Comparison of ENCODE assay signal across 16 cellular contexts in the genomic region with DNA sequence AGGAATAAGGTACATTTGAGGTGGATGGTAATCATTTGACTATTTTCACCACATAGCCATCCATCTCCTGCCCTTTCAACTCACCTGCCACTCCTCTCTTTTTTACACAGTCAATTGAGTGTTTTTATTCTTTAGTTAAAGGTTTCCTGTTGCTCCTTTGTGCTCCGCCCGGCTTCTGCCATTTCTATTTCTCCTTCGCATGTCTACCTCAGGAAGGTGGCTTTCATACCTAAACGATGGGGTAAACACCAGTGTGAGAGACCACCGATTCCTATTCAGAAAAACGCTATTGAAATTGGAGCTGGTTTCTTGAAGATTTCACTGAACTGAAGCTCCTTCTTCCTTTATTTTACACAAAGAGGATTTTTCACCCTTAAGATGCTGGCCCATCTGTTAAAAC.
DNase-seq lines count a peak whose midpoint lies in the region; ATAC-seq, FAIRE-seq and TF ChIP-seq lines count a peak whose summit lies in the region.
"Had no signal": no experiment of that assay in that cellular context is flagged by ENCODE, and none has a peak within 500 bp of the region (broad histone marks: within the 10 kb centered on the region; RNA-seq: fewer than 3 reads in every experiment).

No MANE protein-coding gene starts in this region.

- no peak overlapping the region for H2BK15ac ChIP-seq in H9 (ENCODE audit: low read depth, low read length)
- H2BK15ac ChIP-seq in H1 (ENCODE audit: low read length) = no peak overlapping the region

- H3K79me2 ChIP-seq in H9 (ENCODE audit: insufficient read depth, low read length) = no peaks in the 10 kb centered on the region
- H3K79me2 ChIP-seq in H1 (ENCODE audit: control insufficient read depth in 1 of 2, insufficient read depth in 2 of 2, low read length in 2 of 2) = no peaks in the 10 kb centered on the region

- H3K4me1 ChIP-seq in H9 (ENCODE audit: insufficient read depth, low read length) (no peaks in the 10 kb centered on the region; the same call in 1 of the 2 replicates), H1 (replicated peaks in 1 of 4; ENCODE audit: control insufficient read depth in 3 of 4, insufficient read depth in 4 of 4, low read length in 3 of 4) (no peaks in the 10 kb centered on the region; a peak in 1 of 7 replicates)

- H3K18ac ChIP-seq in H9 (ENCODE audit: insufficient read length, low read depth, low read length) = no peak overlapping the region
- H3K18ac ChIP-seq in H1 (ENCODE audit: extremely low read depth, low read length) = no peak overlapping the region

- no CpG with 5 or more reads among the region's 6 CpGs for WGBS in H9 (ENCODE audit: extremely low coverage, insufficient read length, low lambda C conversion rate)
- 34% methylated on average over 6 of the region's 6 CpGs; no CpG with 5 or more reads in 1 of the 2 experiments for WGBS in H1 (ENCODE audit: extremely low coverage in 1 of 2, insufficient coverage in 1 of 2, insufficient read length in 1 of 2, insufficient replicate concordance in 2 of 2, low coverage in 1 of 2, low lambda C conversion rate in 2 of 2, missing lambda C conversion rate in 1 of 2), 2 experiments

- no peak for TF ChIP-seq EP300 in H1 (IDR thresholded peaks at IDR 0.05; ENCODE audit: borderline replicate concordance in 1 of 2, low read depth in 2 of 2, low read length in 2 of 2)

- TF ChIP-seq CTCF in H9 (conservative IDR thresholded peaks at IDR 0.05) (no peak), H1 (IDR thresholded peaks at IDR 0.05; ENCODE audit: control extremely low read depth in 1 of 3, insufficient read depth in 1 of 3, low read depth in 1 of 3, low read length in 3 of 3) (no peak)

- H3K4me2 ChIP-seq in H9 (ENCODE audit: insufficient read depth, insufficient read length, low read length) (no peak overlapping the region), H1 (ENCODE audit: insufficient read depth in 1 of 2, low read depth in 2 of 2, low read length in 2 of 2) (0 out of 4 replicates have a peak overlapping the region, but pooled peaks of 1 of the 2 experiments have one; percentile 25)

- no peak overlapping the region for H3T11ph ChIP-seq in H9 (ENCODE audit: low read length)

- no peak for ATAC-seq in GM19463 (IDR thresholded peaks at IDR 0.05; ENCODE audit: unreplicated experiment)
- no peak for ATAC-seq in GM21576 (IDR thresholded peaks at IDR 0.05; ENCODE audit: unreplicated experiment)
- ATAC-seq: GM12878 had no signal

- H3K9ac ChIP-seq in H9 (ENCODE audit: extremely low read depth, insufficient read length, low read length) = no peak overlapping the region
- H3K9ac ChIP-seq in H1 (replicated peaks in 1 of 4; ENCODE audit: extremely low read depth in 1 of 4, low read depth in 3 of 4, low read length in 3 of 4) = no peak overlapping the region

- H3K23ac ChIP-seq in H9 (ENCODE audit: insufficient read length, low read depth, low read length) (no peak overlapping the region), H1 (ENCODE audit: insufficient read length) (no peak overlapping the region)

- H3K4ac ChIP-seq in H9 (ENCODE audit: low read depth, low read length) (no peak overlapping the region), H1 (replicated peaks; ENCODE audit: insufficient read length, low read depth, low read length) (no peak overlapping the region)

- H3K36me3 Mint-ChIP-seq in H9 (ENCODE audit: insufficient read depth in 1 of 3, low read depth in 3 of 3) = peaks cover 3 to 8% (median 6%) of the 10 kb centered on the region in 3 experiments; a peak in 5 of 7 replicates
- H3K36me3 Mint-ChIP-seq: IgD-negative memory B cell had no signal

- no peak overlapping the region for H2AK5ac ChIP-seq in H9 (ENCODE audit: insufficient read length, low read length)
- no peak overlapping the region for H2AK5ac ChIP-seq in H1 (ENCODE audit: low read depth, low read length)

- H2BK5ac ChIP-seq in H9 (ENCODE audit: insufficient read length, low read length) (no peak overlapping the region), H1 (ENCODE audit: low read depth, low read length) (no peak overlapping the region)

- H3K36me3 ChIP-seq in H1 (ENCODE audit: control insufficient read depth in 2 of 4, insufficient read depth in 4 of 4, low read length in 3 of 4) = no peaks in the 10 kb centered on the region

- no peak overlapping the region for H3K14ac ChIP-seq in H9 (ENCODE audit: insufficient read depth, low read length)
- H3K14ac ChIP-seq in H1 (ENCODE audit: insufficient read length) = no peak overlapping the region

- H3K4me3 ChIP-seq in H1 (ENCODE audit: extremely low read depth in 1 of 4, insufficient read depth in 2 of 4, low read depth in 3 of 4, low read length in 4 of 4) = peak overlapping the region in 1 of 4 experiments; percentile 15; a peak in 1 of 8 replicates
- H3K4me3 ChIP-seq: GM12878 had no signal

- TF ChIP-seq RAD21 in H1 (IDR thresholded peaks at IDR 0.05 in 1 of 2, conservative IDR thresholded peaks at IDR 0.05 in 1 of 2; ENCODE audit: low read depth in 2 of 2, low read length in 2 of 2) = no peak

- no peak overlapping the region for H3K56ac ChIP-seq in H9 (ENCODE audit: insufficient read length, low read depth, low read length)
- H3K56ac ChIP-seq in H1 (replicated peaks; ENCODE audit: insufficient read length, low read depth, low read length) = no peak overlapping the region

- H4K5ac ChIP-seq in H9 (ENCODE audit: insufficient read length, low read depth, low read length) (no peak overlapping the region), H1 (ENCODE audit: insufficient read length, low read depth, low read length) (no peak overlapping the region)

- DNase-seq in H9 = no peak
- DNase-seq in NCI-H524 (lab: John Stamatoyannopoulos, UW) = peak; percentile 24 to 78
- DNase-seq in H1 (ENCODE audit: low read depth in 1 of 2, low spot score in 2 of 2) = peak in 1 of 2 experiments; percentile 9
- peak; percentile 10 for DNase-seq in iPS-NIHi7 (ENCODE audit: extremely low spot score)
- no peak for DNase-seq in H4 (ENCODE audit: low spot score)
- DNase-seq: C1 segment of cervical spinal cord; CD4-positive, alpha-beta T cell; DMS79 had no signal

- H2AFZ ChIP-seq in H9 (ENCODE audit: low read length) (peak overlapping the region; percentile 82), H1 (ENCODE audit: low read length) (peak overlapping the region; percentile 51; the same call in 1 of the 2 replicates)

- H4K91ac ChIP-seq in H9 (ENCODE audit: insufficient read length, low read depth, low read length) = no peak overlapping the region
- no peak overlapping the region for H4K91ac ChIP-seq in H1 (replicated peaks; ENCODE audit: insufficient read length, low read length)

- no peaks in the 10 kb centered on the region for H3K27me3 ChIP-seq in H9 (ENCODE audit: insufficient read depth, low read length)
- no peaks in the 10 kb centered on the region for H3K27me3 ChIP-seq in H1 (replicated peaks in 1 of 4; ENCODE audit: control insufficient read depth in 3 of 4, extremely low read depth in 1 of 4, insufficient read depth in 3 of 4, low read length in 3 of 4)

- peak overlapping the region; percentile 1 to 86 (median 68); a peak in 5 of 7 replicates for H3K27ac Mint-ChIP-seq in H9
- H3K27ac Mint-ChIP-seq: B cell; CD4-positive, alpha-beta T cell; IgD-negative memory B cell had no signal

- H4K8ac ChIP-seq in H9 (replicated peaks; ENCODE audit: insufficient read length, low read depth, low read length) = no peak overlapping the region
- H4K8ac ChIP-seq in H1 (ENCODE audit: extremely low read depth, insufficient read depth, low read length) = no peak overlapping the region

- H3K27me3 Mint-ChIP-seq in H9 (ENCODE audit: low read depth) = no peaks in the 10 kb centered on the region
- H3K27me3 Mint-ChIP-seq: B cell; CD4-positive, alpha-beta T cell; IgD-negative memory B cell had no signal

- POLR2A ChIA-PET in H1 (lab: Charles Lee; ENCODE audit: partially characterized antibody) = no interaction called here

- H2BK12ac ChIP-seq in H9 (ENCODE audit: insufficient read length, low read depth, low read length) (no peak overlapping the region), H1 (ENCODE audit: low read depth, low read length) (no peak overlapping the region)

- H4K20me1 ChIP-seq in H9 (ENCODE audit: control insufficient read depth, insufficient read depth, insufficient read length) (no peaks in the 10 kb centered on the region), H1 (replicated peaks in 1 of 2; ENCODE audit: control insufficient read depth in 1 of 2, insufficient read depth in 2 of 2, low read length in 2 of 2) (no peaks in the 10 kb centered on the region)

- CTCF ChIA-PET in H1 (lab: Charles Lee; ENCODE audit: partially characterized antibody) = interaction anchor here (0.7 kb wide), 1 partner anchor 61 kb away, joined by 3 read pairs; no protein-coding TSS in a partner anchor

- peaks cover 11 to 14% of the 10 kb centered on the region in 2 experiments for H3K9me3 Mint-ChIP-seq in H9

- TF ChIP-seq POLR2A in H1 (IDR thresholded peaks at IDR 0.05; ENCODE audit: control extremely low read depth in 1 of 2, low read depth in 2 of 2, low read length in 2 of 2) = no peak

- H3K23me2 ChIP-seq in H9 (ENCODE audit: insufficient read length, low read depth, low read length, poor library complexity, severe bottlenecking) (no peaks in the 10 kb centered on the region), H1 (ENCODE audit: low read depth, low read length) (no peaks in the 10 kb centered on the region)

- H2BK20ac ChIP-seq in H9 (ENCODE audit: low read depth, low read length, poor library complexity, severe bottlenecking) (no peak overlapping the region), H1 (ENCODE audit: low read length) (no peak overlapping the region)

- FAIRE-seq in H1 (lab: Jason Lieb, UNC) = peak; percentile 39
- FAIRE-seq: A204.1, GM12878, GM18507, H54 had no signal

- no peak overlapping the region for H3K4me3 Mint-ChIP-seq in H9
- H3K4me3 Mint-ChIP-seq: B cell; CD4-positive, alpha-beta T cell; IgD-negative memory B cell had no signal

- no peaks in the 10 kb centered on the region for H3K79me1 ChIP-seq in H9 (ENCODE audit: insufficient read depth, low read depth, low read length, poor library complexity, severe bottlenecking)
- H3K79me1 ChIP-seq in H1 (ENCODE audit: low read depth, low read length) = no peaks in the 10 kb centered on the region

- peaks cover 21 to 22% of the 10 kb centered on the region in 2 experiments for H3K4me1 Mint-ChIP-seq in H9
- H3K4me1 Mint-ChIP-seq: B cell, IgD-negative memory B cell had no signal

- no peak overlapping the region for H2BK120ac ChIP-seq in H9 (ENCODE audit: low read depth, low read length, poor library complexity, severe bottlenecking)
- no peak overlapping the region for H2BK120ac ChIP-seq in H1 (replicated peaks; ENCODE audit: low read depth, low read length)

- no peaks in the 10 kb centered on the region for H3K9me3 ChIP-seq in H9 (ENCODE audit: control insufficient read depth, low read depth, low read length)
- peaks cover 0 to 5% of the 10 kb centered on the region in 2 experiments; a peak in 1 of 4 replicates for H3K9me3 ChIP-seq in H1 (ENCODE audit: insufficient read depth in 2 of 2, low read depth in 1 of 2, low read length in 1 of 2)

- H3K27ac ChIP-seq in H9 (ENCODE audit: insufficient read length, low read depth, low read length) = no peak overlapping the region
- H3K27ac ChIP-seq in H1 (ENCODE audit: low read depth, low read length) = no peak overlapping the region

TF ChIP-seq in H1, 55 proteins besides CTCF, POLR2A, EP300 and RAD21:
- TF ChIP-seq FOSL1 (IDR thresholded peaks at IDR 0.05; ENCODE audit: insufficient read depth, low read depth, low read length) = no peak
- no peak for TF ChIP-seq POU5F1 (IDR thresholded peaks at IDR 0.05; ENCODE audit: low read depth, low read length)
TF ChIP-seq in H1: peak in this region for 0.

Comparison
In these comparisons a context has a peak if more than half of its experiments do, and no peak if none do; other contexts are left out.
1. DNase-seq: peak in NCI-H524 (2 of 2) and iPS-NIHi7 (single experiment); none in H9 (single experiment) and H4 (single experiment).